Comparison of ENCODE assay signal across 1 cellular context in genomic region chr12:1668833-1669543, GRCh38.
TF ChIP-seq lines count a peak whose summit lies in the region.

No MANE protein-coding gene starts in this region.

TF ChIP-seq in HepG2, 621 proteins besides CTCF, POLR2A, EP300 and RAD21 (continued from another document and continues in another):
- TF ChIP-seq ZBTB49 (CRISPR knock-in tag; IDR thresholded peaks at IDR 0.05; ENCODE audit: borderline replicate concordance) (no peak), PBX3 (CRISPR knock-in tag; IDR thresholded peaks at IDR 0.05; ENCODE audit: borderline replicate concordance) (no peak), ZNF792 (CRISPR knock-in tag; IDR thresholded peaks at IDR 0.05) (no peak), GRHL1 (CRISPR knock-in tag; conservative IDR thresholded peaks at IDR 0.05) (no peak), SP140L (CRISPR knock-in tag; IDR thresholded peaks at IDR 0.05; ENCODE audit: borderline replicate concordance) (no peak), ZMYM2 (CRISPR knock-in tag; IDR thresholded peaks at IDR 0.05) (peak; percentile 66; the same call in 1 of the 2 replicates), ZNF670 (CRISPR knock-in tag; IDR thresholded peaks at IDR 0.05; ENCODE audit: borderline replicate concordance) (peak; percentile 88), ZNF570 (CRISPR knock-in tag; IDR thresholded peaks at IDR 0.05; ENCODE audit: borderline replicate concordance) (no peak), NR1H2 (CRISPR knock-in tag; IDR thresholded peaks at IDR 0.05; ENCODE audit: borderline replicate concordance, low read depth) (no peak), TBP (CRISPR knock-in tag; IDR thresholded peaks at IDR 0.05) (no peak), ESRRA (CRISPR knock-in tag; IDR thresholded peaks at IDR 0.05; ENCODE audit: low read depth) (peak; percentile 55; the same call in 1 of the 2 replicates), CC2D1A (CRISPR knock-in tag; IDR thresholded peaks at IDR 0.05) (no peak), ARNT (IDR thresholded peaks at IDR 0.05) (no peak), ZNF598 (CRISPR knock-in tag; IDR thresholded peaks at IDR 0.05; ENCODE audit: borderline replicate concordance) (no peak), RXRA (CRISPR knock-in tag; IDR thresholded peaks at IDR 0.05) (peak; percentile 90), ETV6 (CRISPR knock-in tag; conservative IDR thresholded peaks at IDR 0.05) (no peak), SPEN (CRISPR knock-in tag; IDR thresholded peaks at IDR 0.05; ENCODE audit: low read depth) (no peak; the same call in 1 of the 2 replicates), ZNF362 (CRISPR knock-in tag; IDR thresholded peaks at IDR 0.05; ENCODE audit: borderline replicate concordance) (peak; percentile 43; the same call in 1 of the 2 replicates), CREB1 (IDR thresholded peaks at IDR 0.05) (0 out of 2 replicates have a peak, but pooled peaks have one; percentile 27), CREB1 (CRISPR knock-in tag; IDR thresholded peaks at IDR 0.05) (peak; percentile 82), HNF4G (IDR thresholded peaks at IDR 0.05; ENCODE audit: borderline replicate concordance, low read depth, low read length) (peak; percentile 57; the same call in 1 of the 2 replicates), HNF4G (CRISPR knock-in tag; IDR thresholded peaks at IDR 0.05; ENCODE audit: borderline replicate concordance, low read depth) (peak; percentile 69; the same call in 1 of the 2 replicates), NCOR1 (IDR thresholded peaks at IDR 0.05; ENCODE audit: borderline replicate concordance, low read length) (peak; percentile 95), PCBP1 (IDR thresholded peaks at IDR 0.05; ENCODE audit: borderline replicate concordance, low read depth, low read length) (no peak), IRX3 (CRISPR knock-in tag; IDR thresholded peaks at IDR 0.05; ENCODE audit: borderline replicate concordance, low read depth) (no peak), TARDBP (CRISPR knock-in tag; IDR thresholded peaks at IDR 0.05) (peak; percentile 74; the same call in 1 of the 2 replicates), ZNF503 (CRISPR knock-in tag; IDR thresholded peaks at IDR 0.05) (no peak; the same call in 1 of the 2 replicates), ARID4A (CRISPR knock-in tag; IDR thresholded peaks at IDR 0.05; ENCODE audit: borderline replicate concordance) (peak; percentile 45; the same call in 1 of the 2 replicates), ZNF619 (CRISPR knock-in tag; IDR thresholded peaks at IDR 0.05) (no peak), ZNF800 (CRISPR knock-in tag; IDR thresholded peaks at IDR 0.05) (no peak), ZNF124 (CRISPR knock-in tag; IDR thresholded peaks at IDR 0.05) (no peak), SIX1 (CRISPR knock-in tag; IDR thresholded peaks at IDR 0.05; ENCODE audit: borderline replicate concordance) (peak; percentile 76), ZKSCAN8 (CRISPR knock-in tag; IDR thresholded peaks at IDR 0.05; ENCODE audit: borderline replicate concordance) (no peak), ISX (CRISPR knock-in tag; conservative IDR thresholded peaks at IDR 0.05) (no peak), NFKBIZ (CRISPR knock-in tag; IDR thresholded peaks at IDR 0.05) (no peak), ZNF547 (CRISPR knock-in tag; IDR thresholded peaks at IDR 0.05) (no peak), SALL2 (CRISPR knock-in tag; IDR thresholded peaks at IDR 0.05) (no peak), PHF21A (CRISPR knock-in tag; IDR thresholded peaks at IDR 0.05) (peak; percentile 72), FOXK2 (IDR thresholded peaks at IDR 0.05) (peak; percentile 43; the same call in 1 of the 2 replicates), ZNF335 (CRISPR knock-in tag; IDR thresholded peaks at IDR 0.05) (no peak), ZBTB14 (CRISPR knock-in tag; IDR thresholded peaks at IDR 0.05) (no peak), ZNF3 (CRISPR knock-in tag; IDR thresholded peaks at IDR 0.05) (no peak), ZNF639 (CRISPR knock-in tag; conservative IDR thresholded peaks at IDR 0.05) (no peak), ZNF761 (CRISPR knock-in tag; conservative IDR thresholded peaks at IDR 0.05) (no peak), HDAC2 (CRISPR knock-in tag; IDR thresholded peaks at IDR 0.05) (peak; percentile 80)
